Comparison of ENCODE assay signal across 14 cellular contexts in the genomic region with DNA sequence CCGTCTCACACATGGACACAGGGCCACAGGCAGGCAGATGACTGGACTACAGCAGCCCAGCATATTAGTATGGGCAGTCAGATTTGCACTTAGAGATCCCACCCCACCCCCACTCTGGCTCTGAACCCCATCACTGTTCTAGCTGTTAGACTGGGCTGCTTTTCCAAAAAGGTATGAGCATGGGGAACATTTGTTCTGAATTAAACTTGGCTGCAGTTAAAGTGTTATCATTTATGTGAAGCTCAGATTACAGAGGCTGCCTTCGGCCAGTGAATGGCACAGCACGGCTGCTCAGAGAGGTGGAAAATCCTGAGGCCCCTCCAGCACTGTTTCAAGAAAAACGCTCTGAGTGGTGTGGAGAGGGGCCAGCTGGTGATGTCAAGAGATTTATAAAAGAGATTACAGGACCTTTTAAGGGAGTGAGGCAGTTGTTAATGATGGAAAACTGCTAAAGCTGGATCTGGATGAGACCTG. TPM values are rescaled to one million over a fixed set of nuclear protein-coding genes. Genes with fewer than 3 reads are reported as not detected.
DNase-seq lines count a peak whose midpoint lies in the region; ATAC-seq and TF ChIP-seq lines count a peak whose summit lies in the region.
"Had no signal": no experiment of that assay in that cellular context is flagged by ENCODE, and none has a peak within 500 bp of the region (broad histone marks: within the 10 kb centered on the region; RNA-seq: fewer than 3 reads in every experiment).

No MANE protein-coding gene starts in this region.

- H3K4me3 ChIP-seq in BJ (ENCODE audit: low read depth, low read length) (no peak overlapping the region), SK-N-SH (ENCODE audit: low read depth in 2 of 2, low read length in 1 of 2) (no peak overlapping the region), left ventricle myocardium inferior (no peak overlapping the region)
- H3K4me3 ChIP-seq: SJSA1 had no signal

- no peak for ATAC-seq in GM19023 (IDR thresholded peaks at IDR 0.05; ENCODE audit: unreplicated experiment)
- ATAC-seq in HG03095 (IDR thresholded peaks at IDR 0.05; ENCODE audit: unreplicated experiment) = no peak
- no peak for ATAC-seq in HG03571 (IDR thresholded peaks at IDR 0.05; ENCODE audit: unreplicated experiment)
- ATAC-seq: HCT116; stimulated activated naive B cell treated with anti-CD40 and anti-IgM and Interleukin-4, amounts not matched to agents 10 μg/mL and 1 μg/mL and 100 μg/mL, for 72 hours had no signal

- H2AFZ ChIP-seq in SK-N-SH (ENCODE audit: low read depth) = no peak overlapping the region

- H3K9me3 ChIP-seq in SK-N-SH (no peaks in the 10 kb centered on the region), left ventricle myocardium inferior (replicated peaks) (no peaks in the 10 kb centered on the region)
- H3K9me3 ChIP-seq: SJSA1 had no signal

- no peaks in the 10 kb centered on the region for H3K9me2 ChIP-seq in SK-N-SH

- H3K79me2 ChIP-seq in SK-N-SH (ENCODE audit: insufficient read depth) = no peaks in the 10 kb centered on the region

- peak in 1 of 2 experiments; percentile 86; a peak in 2 of 4 replicates for TF ChIP-seq EP300 in SK-N-SH (IDR thresholded peaks at IDR 0.05; ENCODE audit: borderline replicate concordance in 1 of 2, low read depth in 1 of 2, low read length in 1 of 2)

- intact Hi-C loops in left ventricle myocardium inferior (cut with micrococcal nuclease) = no loop called here

- 32% methylated on average over 4 of the region's 4 CpGs for WGBS in SK-N-SH (ENCODE audit: low lambda C conversion rate)

- H3K27ac ChIP-seq in SK-N-SH (ENCODE audit: low read depth in 2 of 2, low read length in 1 of 2) = peak overlapping the region in 1 of 2 experiments; percentile 81; a peak in 2 of 4 replicates
- H3K27ac ChIP-seq in left ventricle myocardium inferior (replicated peaks) = peak overlapping the region; percentile 71
- H3K27ac ChIP-seq: SJSA1 had no signal

- no peak for TF ChIP-seq CTCF in BJ (IDR thresholded peaks at IDR 0.05; ENCODE audit: insufficient read depth, low read depth, low read length)
- TF ChIP-seq CTCF in SK-N-SH (IDR thresholded peaks at IDR 0.05) = no peak
- no peak for TF ChIP-seq CTCF in left ventricle myocardium inferior (IDR thresholded peaks at IDR 0.05; ENCODE audit: borderline replicate concordance)

- no peaks in the 10 kb centered on the region for H3K36me3 ChIP-seq in BJ (ENCODE audit: control insufficient read depth, insufficient read depth, low read length)
- no peaks in the 10 kb centered on the region for H3K36me3 ChIP-seq in SK-N-SH (replicated peaks in 1 of 2; ENCODE audit: control insufficient read depth in 1 of 2, insufficient read depth in 2 of 2, low read length in 1 of 2)
- H3K36me3 ChIP-seq in left ventricle myocardium inferior = no peaks in the 10 kb centered on the region
- H3K36me3 ChIP-seq: SJSA1 had no signal

- peaks cover 6% of the 10 kb centered on the region for H3F3A ChIP-seq in SK-N-SH (replicated peaks; ENCODE audit: insufficient read depth)

- H3K4me1 ChIP-seq in SK-N-SH (ENCODE audit: control insufficient read depth in 1 of 2, insufficient read depth in 2 of 2, low read depth in 1 of 2, low read length in 1 of 2) (peaks cover 13 to 15% of the 10 kb centered on the region in 2 experiments; a peak in 3 of 4 replicates), left ventricle myocardium inferior (peaks cover 32% of the 10 kb centered on the region)
- H3K4me1 ChIP-seq: SJSA1 had no signal

- no peak for TF ChIP-seq RAD21 in SK-N-SH (IDR thresholded peaks at IDR 0.05; ENCODE audit: low read length)

- POLR2A ChIA-PET in BJ (lab: Charles Lee) = no interaction called here
- POLR2A ChIA-PET in SK-N-SH (lab: Yijun Ruan, JAX) = no interaction called here

- no peak overlapping the region for H3K4me2 ChIP-seq in SK-N-SH

- H3K27me3 ChIP-seq in BJ (ENCODE audit: control insufficient read depth, insufficient read depth, low read length) = peaks cover 4% of the 10 kb centered on the region; the same call in 1 of the 2 replicates
- H3K27me3 ChIP-seq in SK-N-SH (ENCODE audit: insufficient read depth) = no peaks in the 10 kb centered on the region; the same call in 1 of the 2 replicates
- H3K27me3 ChIP-seq in left ventricle myocardium inferior (ENCODE audit: low read depth) = peaks cover 43% of the 10 kb centered on the region

- H4K20me1 ChIP-seq in SK-N-SH (ENCODE audit: insufficient read depth) = no peaks in the 10 kb centered on the region

- H3K9ac ChIP-seq in SK-N-SH = no peak overlapping the region

- CTCF ChIA-PET in BJ (lab: Yijun Ruan, JAX) (interaction anchor here (0.8 to 2.0 kb wide), 4 partner anchors 26 to 214 kb away, joined by 3 to 10 read pairs (median 4); partner anchors contain the start of gene OLFML2B), SK-N-SH (lab: Yijun Ruan, JAX) (interaction anchor here (0.9 to 5.3 kb wide), 10 partner anchors 9 to 332 kb away, joined by 3 to 20 read pairs (median 4); no protein-coding TSS in a partner anchor)

- DNase-seq in BJ (ENCODE audit: low read depth) (peak; percentile 41), NCI-H1105 treated with DMSO at 0.1 percent for 48 hours (lab: John Stamatoyannopoulos, UW) (peak; percentile 63), SK-N-SH (peak; percentile 70), left ventricle myocardium inferior (peak; percentile 41), HT-29 (ENCODE audit: low spot score) (no peak)
- DNase-seq: activated CD4-positive, alpha-beta T cell treated with anti-CD3 and anti-CD28 coated beads, Interleukin-2, amount 10 ng/mL, durations not matched to agents 24 days and 14 days; AML-193; endodermal cell; stimulated activated naive B cell treated with anti-CD40 and anti-IgM and Interleukin-4, amounts not matched to agents 10 μg/mL and 1 μg/mL and 100 μg/mL, for 72 hours had no signal

TF ChIP-seq in SK-N-SH, 30 proteins besides CTCF, POLR2A, EP300 and RAD21:
- TF ChIP-seq YY1 (IDR thresholded peaks at IDR 0.05; ENCODE audit: low read depth) = no peak
- TF ChIP-seq, protein P1, sequence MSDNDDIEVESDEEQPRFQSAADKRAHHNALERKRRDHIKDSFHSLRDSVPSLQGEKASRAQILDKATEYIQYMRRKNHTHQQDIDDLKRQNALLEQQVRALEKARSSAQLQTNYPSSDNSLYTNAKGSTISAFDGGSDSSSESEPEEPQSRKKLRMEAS (IDR thresholded peaks at IDR 0.05; ENCODE audit: low read depth) = no peak
- peak; percentile 78 for TF ChIP-seq RCOR1 (IDR thresholded peaks at IDR 0.05; ENCODE audit: low read length)
- peak; percentile 59; the same call in 1 of the 2 replicates for TF ChIP-seq FOXJ3 (CRISPR knock-in tag; IDR thresholded peaks at IDR 0.05)
- TF ChIP-seq TAF1 (IDR thresholded peaks at IDR 0.05; ENCODE audit: borderline replicate concordance, low read depth, low read length) = no peak
- TF ChIP-seq TCF12 (IDR thresholded peaks at IDR 0.05) = peak; percentile 55
- TF ChIP-seq CHD2 (IDR thresholded peaks at IDR 0.05; ENCODE audit: low read length, partially characterized antibody) = peak; percentile 56
- TF ChIP-seq, protein P2, sequence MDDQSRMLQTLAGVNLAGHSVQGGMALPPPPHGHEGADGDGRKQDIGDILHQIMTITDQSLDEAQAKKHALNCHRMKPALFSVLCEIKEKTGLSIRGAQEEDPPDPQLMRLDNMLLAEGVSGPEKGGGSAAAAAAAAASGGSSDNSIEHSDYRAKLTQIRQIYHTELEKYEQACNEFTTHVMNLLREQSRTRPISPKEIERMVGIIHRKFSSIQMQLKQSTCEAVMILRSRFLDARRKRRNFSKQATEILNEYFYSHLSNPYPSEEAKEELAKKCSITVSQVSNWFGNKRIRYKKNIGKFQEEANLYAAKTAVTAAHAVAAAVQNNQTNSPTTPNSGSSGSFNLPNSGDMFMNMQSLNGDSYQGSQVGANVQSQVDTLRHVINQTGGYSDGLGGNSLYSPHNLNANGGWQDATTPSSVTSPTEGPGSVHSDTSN (IDR thresholded peaks at IDR 0.05) = no peak
- TF ChIP-seq GATA2 (CRISPR knock-in tag; IDR thresholded peaks at IDR 0.05) = peak; percentile 93
- TF ChIP-seq GABPA (IDR thresholded peaks at IDR 0.05; ENCODE audit: low read depth) = no peak
- TF ChIP-seq MXI1 (IDR thresholded peaks at IDR 0.05; ENCODE audit: low read depth, low read length) = peak; percentile 56; the same call in 1 of the 2 replicates

RNA-seq across cellular contexts. Expression of gene NOS1AP, which starts 6.9 kb away (rescaled TPM):
- polyA plus RNA-seq in BJ (2011; rRNA removed) (0.39 and 0.50 TPM in 2 replicates), SK-N-SH (2012; rRNA removed) (0.03 TPM in 2 replicates)
- 1.6 TPM in 2 replicates for polyA minus RNA-seq in BJ (2011; rRNA and poly(A)+ RNA removed)
- polyA plus RNA-seq in SK-N-SH (2012; cell fraction: cytosol; rRNA removed) = 0.01 and 0.04 TPM in 2 replicates
- 0.10 and 0.21 TPM in 2 replicates for polyA plus RNA-seq in SK-N-SH (2012; cell fraction: nucleus; rRNA removed)
- 6.2 TPM for total RNA-seq in left ventricle myocardium inferior
- total RNA-seq in HT-29 (2014; rRNA removed; shearing (Covaris generic)) = 2.3 and 9.0 TPM in 2 replicates
- total RNA-seq: activated CD4-positive, alpha-beta T cell treated with anti-CD3 and anti-CD28 coated beads, Interleukin-2, amount 10 ng/mL, durations not matched to agents 24 days and 14 days; SJSA1 had no signal

RNA-seq across cellular contexts. Expression of gene OLFML2B, which starts 38.9 kb away (rescaled TPM):
- polyA plus RNA-seq in BJ (2011; rRNA removed) (1.6 and 3.5 TPM in 2 replicates), SK-N-SH (2012; rRNA removed) (5.7 and 7.3 TPM in 2 replicates)
- polyA minus RNA-seq in BJ (2011; rRNA and poly(A)+ RNA removed) = 4.6 and 7.9 TPM in 2 replicates
- polyA plus RNA-seq in SK-N-SH (2012; cell fraction: cytosol; rRNA removed) = 5.9 and 6.8 TPM in 2 replicates
- polyA plus RNA-seq in SK-N-SH (2012; cell fraction: nucleus; rRNA removed) = 8.2 and 8.9 TPM in 2 replicates
- total RNA-seq in left ventricle myocardium inferior = 3.4 TPM
- total RNA-seq in HT-29 (2014; rRNA removed; shearing (Covaris generic)) = 0.66 TPM in 1 of 2 replicates, not detected in the other
- total RNA-seq: activated CD4-positive, alpha-beta T cell treated with anti-CD3 and anti-CD28 coated beads, Interleukin-2, amount 10 ng/mL, durations not matched to agents 24 days and 14 days had no signal
